In genomic region chr7:55432937-55433784, GRCh38 we compare ENCODE assay signal across 8 cellular contexts.
DNase-seq lines count a peak whose midpoint lies in the region; ATAC-seq and TF ChIP-seq lines count a peak whose summit lies in the region.

No MANE protein-coding gene starts in this region.

- H3K9me3 ChIP-seq in right cardiac atrium (ENCODE audit: control insufficient read depth, low read length) (no peaks in the 10 kb centered on the region), testis (no peaks in the 10 kb centered on the region)

- peak; percentile 91 for TF ChIP-seq CTCF in VCaP (conservative IDR thresholded peaks at IDR 0.05)
- peak in 2 of 3 experiments; percentile 13 to 23 for TF ChIP-seq CTCF in testis (IDR thresholded peaks at IDR 0.05)

- no peak overlapping the region for H3K4me3 Mint-ChIP-seq in activated naive CD8-positive, alpha-beta T cell treated with anti-CD3 and anti-CD28 coated beads, Interleukin-2, amount 10 ng/mL, durations not matched to agents 7 days and 5 days
- H3K4me3 Mint-ChIP-seq in activated naive CD8-positive, alpha-beta T cell treated with anti-CD3 and anti-CD28 coated beads for 36 hours = no peak overlapping the region

- no peaks in the 10 kb centered on the region for H3K9me3 Mint-ChIP-seq in activated naive CD8-positive, alpha-beta T cell treated with anti-CD3 and anti-CD28 coated beads, Interleukin-2, amount 10 ng/mL, durations not matched to agents 7 days and 5 days
- H3K9me3 Mint-ChIP-seq in activated naive CD8-positive, alpha-beta T cell treated with anti-CD3 and anti-CD28 coated beads for 36 hours = no peaks in the 10 kb centered on the region

- H3K4me1 ChIP-seq in right cardiac atrium (ENCODE audit: control insufficient read depth, insufficient read depth, low read length) (no peaks in the 10 kb centered on the region), testis (no peaks in the 10 kb centered on the region)

- no peak overlapping the region for H3K4me3 ChIP-seq in right cardiac atrium (ENCODE audit: low read length)
- no peak overlapping the region for H3K4me3 ChIP-seq in testis

- H3K4me1 Mint-ChIP-seq in activated naive CD8-positive, alpha-beta T cell treated with anti-CD3 and anti-CD28 coated beads, Interleukin-2, amount 10 ng/mL, durations not matched to agents 7 days and 5 days = no peaks in the 10 kb centered on the region
- peaks cover 16% of the 10 kb centered on the region for H3K4me1 Mint-ChIP-seq in activated naive CD8-positive, alpha-beta T cell treated with anti-CD3 and anti-CD28 coated beads for 36 hours

- ATAC-seq in activated naive CD8-positive, alpha-beta T cell treated with anti-CD3 and anti-CD28 coated beads, Interleukin-2, amount 10 ng/mL, durations not matched to agents 7 days and 5 days (ENCODE audit: low read depth) = peak; percentile 60
- ATAC-seq in right cardiac atrium = peak; percentile 40 to 55

- H3K27ac ChIP-seq in VCaP (peak overlapping the region; percentile 89), right cardiac atrium (ENCODE audit: low read length) (no peak overlapping the region), testis (no peak overlapping the region)

- intact Hi-C loops in right cardiac atrium (cut with DNase I) = loop anchor here in 2 of 4 donors (10.0 kb wide), 1 partner anchor 162 kb away; no protein-coding TSS in a partner anchor
- intact Hi-C loops in testis (cut with DNase I; ENCODE audit: low total_unique reads) = no loop called here

- no peak for DNase-seq in activated naive CD8-positive, alpha-beta T cell treated with anti-CD3 and anti-CD28 coated beads, Interleukin-2, amount 10 ng/mL, durations not matched to agents 7 days and 5 days
- DNase-seq in activated naive CD8-positive, alpha-beta T cell treated with anti-CD3 and anti-CD28 coated beads for 36 hours = no peak
- peak; percentile 58 for DNase-seq in HEK293T (ENCODE audit: extremely low spot score)
- peak; percentile 69 for DNase-seq in NCI-H146 (lab: John Stamatoyannopoulos, UW)
- DNase-seq in right cardiac atrium = no peak
- DNase-seq in testis = no peak
- DNase-seq in ecto neural progenitor cell (ENCODE audit: low spot score) = no peak

- no peaks in the 10 kb centered on the region for H3K27me3 Mint-ChIP-seq in activated naive CD8-positive, alpha-beta T cell treated with anti-CD3 and anti-CD28 coated beads, Interleukin-2, amount 10 ng/mL, durations not matched to agents 7 days and 5 days
- H3K27me3 Mint-ChIP-seq in activated naive CD8-positive, alpha-beta T cell treated with anti-CD3 and anti-CD28 coated beads for 36 hours = no peaks in the 10 kb centered on the region

- WGBS in right cardiac atrium = 66% methylated on average over 13 of the region's 13 CpGs
- 66 to 76% methylated on average over 13 of the region's 13 CpGs for WGBS in testis, 2 donors

- H3K27ac Mint-ChIP-seq in activated naive CD8-positive, alpha-beta T cell treated with anti-CD3 and anti-CD28 coated beads, Interleukin-2, amount 10 ng/mL, durations not matched to agents 7 days and 5 days = no peak overlapping the region
- H3K27ac Mint-ChIP-seq in activated naive CD8-positive, alpha-beta T cell treated with anti-CD3 and anti-CD28 coated beads for 36 hours = no peak overlapping the region

- CTCF ChIA-PET in HEK293T (lab: Yijun Ruan, JAX) = interaction anchor here (0.7 to 1.7 kb wide), 2 partner anchors 9 to 13 kb away, joined by 3 read pairs; no protein-coding TSS in a partner anchor

- H3K27me3 ChIP-seq in right cardiac atrium (ENCODE audit: control insufficient read depth, insufficient read depth) (no peaks in the 10 kb centered on the region), testis (no peaks in the 10 kb centered on the region)

- H3K36me3 ChIP-seq in testis (ENCODE audit: low read depth, missing control alignments) = no peaks in the 10 kb centered on the region

- no peak for TF ChIP-seq POLR2A in testis (IDR thresholded peaks at IDR 0.05)

- H3K36me3 Mint-ChIP-seq in activated naive CD8-positive, alpha-beta T cell treated with anti-CD3 and anti-CD28 coated beads, Interleukin-2, amount 10 ng/mL, durations not matched to agents 7 days and 5 days = no peaks in the 10 kb centered on the region
- H3K36me3 Mint-ChIP-seq in activated naive CD8-positive, alpha-beta T cell treated with anti-CD3 and anti-CD28 coated beads for 36 hours = peaks cover 1% of the 10 kb centered on the region

- POLR2A ChIA-PET in activated naive CD8-positive, alpha-beta T cell treated with anti-CD3 and anti-CD28 coated beads, Interleukin-2, amount 10 ng/mL, durations not matched to agents 7 days and 5 days (lab: Charles Lee) = interaction anchor here (0.6 kb wide), 1 partner anchor 453 kb away, joined by 3 read pairs; no protein-coding TSS in a partner anchor
- POLR2A ChIA-PET in HEK293T (lab: Yijun Ruan, JAX) = no interaction called here

TF ChIP-seq in HEK293T, 16 proteins besides CTCF, POLR2A, EP300 and RAD21:
- TF ChIP-seq LEF1 (IDR thresholded peaks at IDR 0.05; ENCODE audit: borderline replicate concordance) (no peak), HDGF (IDR thresholded peaks at IDR 0.05; ENCODE audit: borderline replicate concordance) (no peak), L3MBTL2 (conservative IDR thresholded peaks at IDR 0.05) (no peak), TARDBP (IDR thresholded peaks at IDR 0.05) (no peak), ARNT (IDR thresholded peaks at IDR 0.05) (no peak), CTBP1 (IDR thresholded peaks at IDR 0.05; ENCODE audit: borderline replicate concordance) (no peak), NFRKB (IDR thresholded peaks at IDR 0.05) (no peak), FOXA1 (IDR thresholded peaks at IDR 0.05) (no peak), SUZ12 (IDR thresholded peaks at IDR 0.05) (no peak), ELF4 (IDR thresholded peaks at IDR 0.05) (no peak), FOXM1 (IDR thresholded peaks at IDR 0.05; ENCODE audit: borderline replicate concordance) (no peak), SP1 (IDR thresholded peaks at IDR 0.05) (no peak), FOXK2 (IDR thresholded peaks at IDR 0.05) (no peak), BHLHE40 (IDR thresholded peaks at IDR 0.05; ENCODE audit: borderline replicate concordance) (no peak), ZNF384 (IDR thresholded peaks at IDR 0.05) (no peak)
- TF ChIP-seq, protein P1, sequence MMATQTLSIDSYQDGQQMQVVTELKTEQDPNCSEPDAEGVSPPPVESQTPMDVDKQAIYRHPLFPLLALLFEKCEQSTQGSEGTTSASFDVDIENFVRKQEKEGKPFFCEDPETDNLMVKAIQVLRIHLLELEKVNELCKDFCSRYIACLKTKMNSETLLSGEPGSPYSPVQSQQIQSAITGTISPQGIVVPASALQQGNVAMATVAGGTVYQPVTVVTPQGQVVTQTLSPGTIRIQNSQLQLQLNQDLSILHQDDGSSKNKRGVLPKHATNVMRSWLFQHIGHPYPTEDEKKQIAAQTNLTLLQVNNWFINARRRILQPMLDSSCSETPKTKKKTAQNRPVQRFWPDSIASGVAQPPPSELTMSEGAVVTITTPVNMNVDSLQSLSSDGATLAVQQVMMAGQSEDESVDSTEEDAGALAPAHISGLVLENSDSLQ (IDR thresholded peaks at IDR 0.05) = no peak

Comparison
In these comparisons a context has a peak if more than half of its experiments do, and no peak if none do; other contexts are left out.
1. DNase-seq: peak in HEK293T (single experiment) and NCI-H146 (single experiment); none in activated naive CD8-positive, alpha-beta T cell treated with anti-CD3 and anti-CD28 coated beads, Interleukin-2, amount 10 ng/mL, durations not matched to agents 7 days and 5 days (single experiment), activated naive CD8-positive, alpha-beta T cell treated with anti-CD3 and anti-CD28 coated beads for 36 hours (single experiment), right cardiac atrium (0 of 3), testis (single experiment) and ecto neural progenitor cell (single experiment).